Comparison of ENCODE assay signal across 29 cellular contexts in genomic region chr10:30383366-30383765, GRCh38. TPM values are rescaled to one million over a fixed set of nuclear protein-coding genes. Genes with fewer than 3 reads are reported as not detected.
DNase-seq lines count a peak whose midpoint lies in the region; FAIRE-seq lines count a peak whose summit lies in the region.
"Had no signal": no experiment of that assay in that cellular context is flagged by ENCODE, and none has a peak within 500 bp of the region (broad histone marks: within the 10 kb centered on the region; RNA-seq: fewer than 3 reads in every experiment).

No MANE protein-coding gene starts in this region.

- no peaks in the 10 kb centered on the region for H3K9me2 ChIP-seq in Karpas-422 (replicated peaks; ENCODE audit: insufficient read depth, low read length)

- H4K91ac ChIP-seq in mesenchymal stem cell (ENCODE audit: low read length): no peak overlapping the region

- H2BK5ac ChIP-seq in mesenchymal stem cell (ENCODE audit: low read depth, low read length, poor library complexity, severe bottlenecking): no peak overlapping the region

- no peak overlapping the region for H2AK5ac ChIP-seq in mesenchymal stem cell (ENCODE audit: low read length, severe bottlenecking)

- H2BK12ac ChIP-seq in mesenchymal stem cell (ENCODE audit: low read length in 2 of 2): no peak overlapping the region

- H3K4me1 ChIP-seq in Karpas-422 (ENCODE audit: low read length): peaks cover 63% of the 10 kb centered on the region
- peaks cover 5% of the 10 kb centered on the region for H3K4me1 ChIP-seq in mesenchymal stem cell (ENCODE audit: control insufficient read depth, insufficient read depth, low read depth, low read length)
- H3K4me1 ChIP-seq: HAP-1 had no signal

- H4K20me1 ChIP-seq in Karpas-422 (ENCODE audit: insufficient read depth, low read depth, low read length): no peaks in the 10 kb centered on the region

- H2BK15ac ChIP-seq in mesenchymal stem cell (ENCODE audit: low read depth, poor library complexity, severe bottlenecking): no peak overlapping the region

- no peak overlapping the region for H3K23ac ChIP-seq in mesenchymal stem cell (ENCODE audit: low read length in 2 of 2)

- H3K4me3 ChIP-seq in Karpas-422 (ENCODE audit: low read length): 0 out of 2 replicates have a peak overlapping the region, but pooled peaks have one; percentile 13
- no peak overlapping the region for H3K4me3 ChIP-seq in mesenchymal stem cell (ENCODE audit: insufficient read depth in 1 of 2, low read depth in 1 of 2, low read length in 2 of 2)
- H3K4me3 ChIP-seq: HAP-1, left lung had no signal

- no peak overlapping the region for H2BK120ac ChIP-seq in mesenchymal stem cell (ENCODE audit: low read depth, low read length)

- H3K9me3 ChIP-seq in Karpas-422 (ENCODE audit: low read length): no peaks in the 10 kb centered on the region
- H3K9me3 ChIP-seq in mesenchymal stem cell (ENCODE audit: control insufficient read depth, low read length): no peaks in the 10 kb centered on the region
- H3K9me3 ChIP-seq: HAP-1, left lung had no signal

- H3K79me1 ChIP-seq in mesenchymal stem cell (replicated peaks; ENCODE audit: low read length, poor library complexity, severe bottlenecking): no peaks in the 10 kb centered on the region

- H3K14ac ChIP-seq in mesenchymal stem cell (ENCODE audit: low read length in 2 of 2): no peak overlapping the region

- H2AFZ ChIP-seq in Karpas-422 (ENCODE audit: low read length): peak overlapping the region; percentile 82; the same call in 1 of the 2 replicates
- H2AFZ ChIP-seq in mesenchymal stem cell (ENCODE audit: low read depth, low read length): no peak overlapping the region

- peak; percentile 66 for FAIRE-seq in endometrium (lab: Jason Lieb, UNC)
- FAIRE-seq: GM12892 had no signal

- no peak overlapping the region for H4K8ac ChIP-seq in mesenchymal stem cell (ENCODE audit: low read length)

- H3K4ac ChIP-seq in mesenchymal stem cell (ENCODE audit: low read depth in 1 of 2, low read length in 2 of 2): no peak overlapping the region

- H3K9ac ChIP-seq in Karpas-422 (ENCODE audit: low read length) (peak overlapping the region; percentile 63), mesenchymal stem cell (ENCODE audit: low read length) (peak overlapping the region; percentile 6)
- H3K9ac ChIP-seq: KMS-11 had no signal

- no peak overlapping the region for H3K18ac ChIP-seq in mesenchymal stem cell (ENCODE audit: low read depth in 1 of 2, low read length in 2 of 2)

- DNase-seq in AG20443 (ENCODE audit: low spot score): peak; percentile 36
- peak; percentile 71 for DNase-seq in Karpas-422
- DNase-seq in mesenchymal stem cell: no peak
- no peak for DNase-seq in midbrain (lab: John Stamatoyannopoulos, UW)
- DNase-seq in NCI-H524 (lab: John Stamatoyannopoulos, UW): no peak
- no peak for DNase-seq in DMS 273 treated with DMSO at 0.1 percent for 48 hours (lab: John Stamatoyannopoulos, UW)
- DNase-seq in hippocampal formation (lab: John Stamatoyannopoulos, UW): no peak
- DNase-seq: ACHN; activated CD4-positive, alpha-beta T cell treated with anti-CD3 and anti-CD28 coated beads, Interleukin-2, amount 10 ng/mL, durations not matched to agents 24 days and 14 days; anterior cingulate cortex; central memory CD4-positive, alpha-beta T cell; DMS53; effector memory CD8-positive, alpha-beta T cell; hypothalamus; immature natural killer cell; left lung; mesendoderm; MM.1S; NCI-H2029 treated with DMSO at 0.1 percent for 48 hours; NCI-H446; NCI-H82; stimulated activated CD4-positive, alpha-beta T cell treated with anti-CD3 and anti-CD28 coated beads, Interleukin-15, amount 100 ng/mL, for 24 hours; substantia nigra; T1000; trophoblast cell had no signal

- 91% methylated on average over 8 of the region's 8 CpGs for WGBS in mesenchymal stem cell

- no peaks in the 10 kb centered on the region for H3K79me2 ChIP-seq in Karpas-422 (ENCODE audit: low read length)

- H3K36me3 ChIP-seq in Karpas-422 (ENCODE audit: insufficient read depth, low read length) (no peaks in the 10 kb centered on the region), mesenchymal stem cell (ENCODE audit: control insufficient read depth in 1 of 2, insufficient read depth in 2 of 2, low read depth in 1 of 2, low read length in 2 of 2) (no peaks in the 10 kb centered on the region)
- H3K36me3 ChIP-seq: HAP-1, left lung had no signal

- H3K27me3 ChIP-seq in Karpas-422 (ENCODE audit: low read length) (no peaks in the 10 kb centered on the region), mesenchymal stem cell (ENCODE audit: control insufficient read depth in 1 of 2, insufficient read depth in 1 of 2, low read length in 2 of 2) (peaks cover 3 to 8% of the 10 kb centered on the region in 2 experiments)
- H3K27me3 ChIP-seq: left lung had no signal

- H3K27ac ChIP-seq in Karpas-422 (ENCODE audit: low read length): peak overlapping the region; percentile 99
- H3K27ac ChIP-seq in mesenchymal stem cell (ENCODE audit: low read length, poor library complexity, severe bottlenecking): no peak overlapping the region
- H3K27ac ChIP-seq: KMS-11, left lung had no signal

- H3K4me2 ChIP-seq in Karpas-422 (ENCODE audit: low read depth, low read length, poor library complexity, severe bottlenecking): peak overlapping the region; percentile 55
- no peak overlapping the region for H3K4me2 ChIP-seq in mesenchymal stem cell (ENCODE audit: low read length, poor library complexity, severe bottlenecking)
- H3K4me2 ChIP-seq: KMS-11 had no signal

RNA-seq across cellular contexts. Expression of gene MTPAP, which starts 34.3 kb away (rescaled TPM):
- total RNA-seq in Karpas-422 (2014; rRNA removed; shearing (Covaris generic); ENCODE audit: low replicate concordance): 15.0 and 34.1 TPM in 2 replicates
- 12.6 TPM for polyA plus RNA-seq in mesenchymal stem cell (2013, experiment 1 of 2)
- polyA plus RNA-seq in mesenchymal stem cell (2013, experiment 2 of 2): 13.7 TPM

RNA-seq across cellular contexts. Expression of gene MAP3K8, which starts 50.6 kb away (rescaled TPM):
- 51.5 and 69.8 TPM in 2 replicates for total RNA-seq in Karpas-422 (2014; rRNA removed; shearing (Covaris generic); ENCODE audit: low replicate concordance)
- 9.7 TPM for polyA plus RNA-seq in mesenchymal stem cell (2013, experiment 1 of 2)
- polyA plus RNA-seq in mesenchymal stem cell (2013, experiment 2 of 2): 9.5 TPM

Comparison
In these comparisons a context has a peak if more than half of its experiments do, and no peak if none do; other contexts are left out.
1. DNase-seq: peak in AG20443 (single experiment) and Karpas-422 (single experiment); none in mesenchymal stem cell (single experiment), midbrain (single experiment), NCI-H524 (0 of 2), DMS 273 treated with DMSO at 0.1 percent for 48 hours (single experiment) and hippocampal formation (0 of 2).